Comparison of ENCODE assay signal across 23 cellular contexts in genomic region chr4:54852061-54852460, GRCh38.
"Had no signal": no experiment of that assay in that cellular context is flagged by ENCODE, and none has a peak within 500 bp of the region (broad histone marks: within the 10 kb centered on the region; RNA-seq: fewer than 3 reads in every experiment).

No MANE protein-coding gene starts in this region.

- H3K36me3 Mint-ChIP-seq: activated naive CD8-positive, alpha-beta T cell; stimulated activated effector memory CD8-positive, alpha-beta T cell treated with anti-CD3 and anti-CD28 coated beads, Interleukin-12 subunit alpha, Interleukin-12 subunit beta, amount 100 ng/mL, for 72 hours; WTC11 had no signal

- DNase-seq: activated CD4-positive, alpha-beta T cell treated with anti-CD3 and anti-CD28 coated beads, Interleukin-2, amount 50 U/mL, for 48 hours; activated CD8-positive, alpha-beta memory T cell treated with anti-CD3 and anti-CD28 coated beads, Interleukin-2, amount 50 U/mL, for 48 hours; activated naive CD4-positive, alpha-beta T cell; activated T-cell treated with anti-CD3 and anti-CD28 coated beads, Interleukin-2, amount 50 U/mL, for 4 hours; adrenal gland; cerebellar nuclear complex; endodermal cell; esophagus squamous epithelium; heart right ventricle; left ventricle myocardium superior; mesenchymal stem cell; mucosa of descending colon; nephron progenitor cell; small intestine; stimulated activated CD4-positive, alpha-beta T cell treated with anti-CD3 and anti-CD28 coated beads, Interleukin-2, amount 100 ng/mL, for 24 hours; stomach; T1000; upper lobe of left lung had no signal

- H3K27me3 Mint-ChIP-seq: activated naive CD8-positive, alpha-beta T cell had no signal

- H3K9me3 Mint-ChIP-seq: activated T-cell treated with anti-CD3 and anti-CD28 coated beads, Interleukin-2, amount 50 U/mL, for 4 hours; activated T-helper 2 cell treated with anti-CD3 and anti-CD28 coated beads, Interferon-gamma antibody, Interleukin-2, Interleukin-4, amounts not matched to agents 10 μg/mL and 5 μg/mL and 100 μg/mL, durations not matched to agents 14 hours and 24 hours and 36 hours; endodermal cell; nephron progenitor cell; T-helper 1 cell treated with Interleukin-12 subunit alpha and Interleukin-12 subunit beta and Interleukin-4 antibody, amounts not matched to agents 30 μg/mL and 1 μg/mL, for 36 hours; WTC11 had no signal

- H3K4me3 Mint-ChIP-seq: activated naive CD8-positive, alpha-beta T cell; activated T-cell treated with anti-CD3 and anti-CD28 coated beads, Interleukin-2, amount 50 U/mL, for 4 hours; endodermal cell; nephron progenitor cell; stimulated activated effector memory CD8-positive, alpha-beta T cell treated with anti-CD3 and anti-CD28 coated beads, Interleukin-12 subunit alpha, Interleukin-12 subunit beta, amount 100 ng/mL, for 72 hours; T-helper 1 cell treated with Interleukin-12 subunit alpha and Interleukin-12 subunit beta and Interleukin-4 antibody, amounts not matched to agents 30 μg/mL and 1 μg/mL, for 36 hours; WTC11 had no signal

- H3K4me1 Mint-ChIP-seq: endodermal cell; stimulated activated effector memory CD8-positive, alpha-beta T cell treated with anti-CD3 and anti-CD28 coated beads, Interleukin-12 subunit alpha, Interleukin-12 subunit beta, amount 100 ng/mL, for 72 hours; WTC11 had no signal

- H3K27ac Mint-ChIP-seq: activated naive CD8-positive, alpha-beta T cell; activated T-helper 2 cell treated with anti-CD3 and anti-CD28 coated beads, Interferon-gamma antibody, Interleukin-2, Interleukin-4, amounts not matched to agents 10 μg/mL and 5 μg/mL and 100 μg/mL, durations not matched to agents 14 hours and 24 hours and 36 hours; endodermal cell; nephron progenitor cell; stimulated activated effector memory CD8-positive, alpha-beta T cell treated with anti-CD3 and anti-CD28 coated beads, Interleukin-12 subunit alpha, Interleukin-12 subunit beta, amount 100 ng/mL, for 72 hours; T-helper 1 cell treated with Interleukin-12 subunit alpha and Interleukin-12 subunit beta and Interleukin-4 antibody, amounts not matched to agents 30 μg/mL and 1 μg/mL, for 36 hours; WTC11 had no signal
